Comparison of ENCODE assay signal across 8 cellular contexts in genomic region chr19:19320362-19321142, GRCh38. TPM values are rescaled to one million over a fixed set of nuclear protein-coding genes. Genes with fewer than 3 reads are reported as not detected.
A peak's percentile ranks its signal among the peaks of the same experiment; 100 is the strongest.
DNase-seq lines count a peak whose midpoint lies in the region; ATAC-seq and TF ChIP-seq lines count a peak whose summit lies in the region.

Gene MAU2 (plus strand): TSS chr19:19320829. CDS start chr19:19320860, 31 bp downstream.
Gene SUGP1 (minus strand): TSS chr19:19320509. CDS start chr19:19320496, 13 bp downstream.

- H3K27me3 ChIP-seq in kidney epithelial cell (ENCODE audit: control insufficient read depth, insufficient read depth, low read length): no peaks in the 10 kb centered on the region

- H3K4me3 ChIP-seq in kidney epithelial cell (ENCODE audit: low read depth, low read length): peak within 1 kb of the TSS; percentile 100

- peak; percentile 87 to 89 for DNase-seq in AML-193 (lab: John Stamatoyannopoulos, UW)
- peak; percentile 95 to 97 for DNase-seq in NCI-H446 (lab: John Stamatoyannopoulos, UW)
- peak; percentile 84 for DNase-seq in activated CD4-positive, alpha-beta T cell treated with anti-CD3 and anti-CD28 coated beads for 1 hour
- peak; percentile 95 for DNase-seq in cerebellum (ENCODE audit: low spot score)
- DNase-seq in kidney epithelial cell (ENCODE audit: low read depth): peak; percentile 67
- peak; percentile 83 to 85 for DNase-seq in stimulated activated CD4-positive, alpha-beta T cell treated with anti-CD3 and anti-CD28 coated beads, Interleukin-15, amount 100 ng/mL, for 48 hours (ENCODE audit: low read depth in 2 of 2)

- peak; percentile 17 for TF ChIP-seq CTCF in kidney epithelial cell (IDR thresholded peaks at IDR 0.05; ENCODE audit: insufficient read depth, low read length, poor library complexity, severe bottlenecking)

- H3K36me3 ChIP-seq in kidney epithelial cell (ENCODE audit: control insufficient read depth, insufficient read depth, low read length): no peaks in the 10 kb centered on the region

- peak; percentile 90 for ATAC-seq in GM19025 (IDR thresholded peaks at IDR 0.05; ENCODE audit: low read depth, unreplicated experiment)
- peak; percentile 87 for ATAC-seq in HG03342 (IDR thresholded peaks at IDR 0.05; ENCODE audit: unreplicated experiment)

RNA-seq across cellular contexts. Expression of gene MAU2, which starts in this region (rescaled TPM):
- 52.7 TPM for total RNA-seq in cerebellum
- total RNA-seq in kidney epithelial cell: 28.2 and 31.7 TPM in 2 replicates

RNA-seq across cellular contexts. Expression of gene SUGP1, which starts in this region (rescaled TPM):
- total RNA-seq in cerebellum: 24.0 TPM
- total RNA-seq in kidney epithelial cell: 44.0 and 47.9 TPM in 2 replicates

Comparison
In these comparisons a context has a peak if more than half of its experiments do, and no peak if none do; other contexts are left out.
1. Peak in every context shown above with its lines: DNase-seq, ATAC-seq and H3K4me3 ChIP-seq.